In genomic region chr6:25454141-25454540, GRCh38 we compare ENCODE assay signal across 23 cellular contexts.
"Had no signal": no experiment of that assay in that cellular context is flagged by ENCODE, and none has a peak within 500 bp of the region (broad histone marks: within the 10 kb centered on the region; RNA-seq: fewer than 3 reads in every experiment).

No MANE protein-coding gene starts in this region.

- FAIRE-seq: endothelial cell of umbilical vein, urothelium cell line had no signal

- H3K9me3 Mint-ChIP-seq: activated naive CD4-positive, alpha-beta T cell treated with anti-CD3 and anti-CD28 coated beads, Interleukin-2, amount 50 U/mL, for 72 hours; T-helper 1 cell treated with Interleukin-12 subunit alpha and Interleukin-12 subunit beta and Interleukin-4 antibody, amounts not matched to agents 30 μg/mL and 1 μg/mL, for 36 hours had no signal

- H3K36me3 Mint-ChIP-seq: activated naive CD4-positive, alpha-beta T cell treated with anti-CD3 and anti-CD28 coated beads, Interleukin-2, amount 50 U/mL, for 72 hours had no signal

- H3K27me3 ChIP-seq: cardiac muscle cell, gastrocnemius medialis, heart left ventricle, right atrium auricular region, tibial nerve had no signal

- H3K36me3 ChIP-seq: cardiac muscle cell, gastrocnemius medialis, heart left ventricle, left ventricle myocardium inferior, right atrium auricular region, tibial nerve, WERI-Rb-1 had no signal

- H3K27me3 Mint-ChIP-seq: progenitor cell of endocrine pancreas had no signal

- H3K4me3 ChIP-seq: cardiac muscle cell, gastrocnemius medialis, heart left ventricle, left ventricle myocardium inferior, right atrium auricular region, tibial nerve had no signal

- DNase-seq: activated CD4-positive, alpha-beta T cell treated with anti-CD3 and anti-CD28 coated beads for 1 hour; activated CD8-positive, alpha-beta memory T cell treated with anti-CD3 and anti-CD28 coated beads for 24 hours; activated CD8-positive, alpha-beta memory T cell treated with anti-CD3 and anti-CD28 coated beads, Interleukin-2, amount 50 U/mL, for 48 hours; activated gamma-delta T cell; amniotic stem cell; dermis blood vessel endothelial cell; effector memory CD4-positive, alpha-beta T cell; gastrocnemius medialis; heart left ventricle; kidney glomerular epithelial cell; left ventricle myocardium inferior; occipital lobe; stimulated activated naive CD8-positive, alpha-beta T cell treated with anti-CD3 and anti-CD28 coated beads, Interleukin-15, Interleukin-2, amounts not matched to agents 100 U/mL and 50 U/mL, for 24 hours; substantia nigra; WERI-Rb-1 had no signal

- H3K27ac Mint-ChIP-seq: activated naive CD4-positive, alpha-beta T cell treated with anti-CD3 and anti-CD28 coated beads, Interleukin-2, amount 50 U/mL, for 72 hours; T-helper 1 cell treated with Interleukin-12 subunit alpha and Interleukin-12 subunit beta and Interleukin-4 antibody, amounts not matched to agents 30 μg/mL and 1 μg/mL, for 36 hours had no signal

- H3K4me3 Mint-ChIP-seq: T-helper 1 cell treated with Interleukin-12 subunit alpha and Interleukin-12 subunit beta and Interleukin-4 antibody, amounts not matched to agents 30 μg/mL and 1 μg/mL, for 36 hours had no signal
